In genomic region chr20:25041813-25042530, GRCh38 we compare ENCODE assay signal across 14 cellular contexts. TPM values are rescaled to one million over a fixed set of nuclear protein-coding genes. Genes with fewer than 3 reads are reported as not detected.
DNase-seq lines count a peak whose midpoint lies in the region; ATAC-seq and TF ChIP-seq lines count a peak whose summit lies in the region.
"Had no signal": no experiment of that assay in that cellular context is flagged by ENCODE, and none has a peak within 500 bp of the region (broad histone marks: within the 10 kb centered on the region; RNA-seq: fewer than 3 reads in every experiment).

No MANE protein-coding gene starts in this region.

- ATAC-seq in T-cell (replicated peaks in 1 of 4) (no peak), heart left ventricle (no peak), gastrocnemius medialis (no peak), sciatic nerve (no peak), HG03378 (IDR thresholded peaks at IDR 0.05; ENCODE audit: unreplicated experiment) (no peak), HG03095 (IDR thresholded peaks at IDR 0.05; ENCODE audit: unreplicated experiment) (no peak)

- H3K4me1 Mint-ChIP-seq in T-cell (peaks cover 48 to 67% (median 60%) of the 10 kb centered on the region in 3 donors), nephron progenitor cell (peaks cover 14% of the 10 kb centered on the region)

- CTCF ChIA-PET in T-cell (lab: Charles Lee) = interaction anchor here in 1 of 2 donors (0.6 to 0.7 kb wide), 2 partner anchors 1111 to 1601 kb away, joined by 3 to 4 read pairs; no protein-coding TSS in a partner anchor

- peak overlapping the region; percentile 72; the same call in 1 of the 2 replicates for H3K27ac ChIP-seq in C4-2B
- H3K27ac ChIP-seq in heart left ventricle = peak overlapping the region in 11 of 12 donors; percentile 83 to 96 (median 91)
- H3K27ac ChIP-seq in gastrocnemius medialis = peak overlapping the region; percentile 92 to 95 (median 95)
- H3K27ac ChIP-seq: SJCRH30 had no signal

- H3K4me3 Mint-ChIP-seq in T-cell (peak overlapping the region in 1 of 3 donors; percentile 75), nephron progenitor cell (no peak overlapping the region)

- in situ Hi-C loops in gastrocnemius medialis (cut with MboI; ENCODE audit: low sequenced_read_pairs in 4 of 4) = no loop called here

- H3K9me3 Mint-ChIP-seq in T-cell (no peaks in the 10 kb centered on the region), nephron progenitor cell (no peaks in the 10 kb centered on the region)

- DNase-seq in T-cell = no peak
- DNase-seq in heart left ventricle = peak in 2 of 5 donors; percentile 16 to 23
- DNase-seq in gastrocnemius medialis = no peak
- DNase-seq in nephron progenitor cell = no peak
- DNase-seq in sciatic nerve (ENCODE audit: low spot score) = no peak
- DNase-seq: activated naive CD4-positive, alpha-beta T cell; effector CD4-positive, alpha-beta T cell; mammary epithelial cell; NCI-H526 treated with DMSO at 0.1 percent for 48 hours; SJCRH30 had no signal

- H3K36me3 ChIP-seq in heart left ventricle (peaks cover 0 to 15% (median 8%) of the 10 kb centered on the region in 9 donors), gastrocnemius medialis (no peaks in the 10 kb centered on the region)
- H3K36me3 ChIP-seq: SJCRH30 had no signal

- H3K27me3 ChIP-seq in heart left ventricle (no peaks in the 10 kb centered on the region), gastrocnemius medialis (no peaks in the 10 kb centered on the region)

- no peaks in the 10 kb centered on the region for H3K27me3 Mint-ChIP-seq in T-cell
- peaks cover 32% of the 10 kb centered on the region for H3K27me3 Mint-ChIP-seq in nephron progenitor cell (ENCODE audit: low read depth, poor library complexity)

- no peaks in the 10 kb centered on the region for H3K9me3 ChIP-seq in heart left ventricle
- no peaks in the 10 kb centered on the region for H3K9me3 ChIP-seq in gastrocnemius medialis
- H3K9me3 ChIP-seq: SJCRH30 had no signal

- no peaks in the 10 kb centered on the region for H3K36me3 Mint-ChIP-seq in T-cell
- no peaks in the 10 kb centered on the region for H3K36me3 Mint-ChIP-seq in nephron progenitor cell (ENCODE audit: low read depth)

- TF ChIP-seq POLR2A in heart left ventricle (IDR thresholded peaks at IDR 0.05) (no peak), gastrocnemius medialis (IDR thresholded peaks at IDR 0.05) (no peak)

- H3K4me3 ChIP-seq in heart left ventricle (no peak overlapping the region), gastrocnemius medialis (no peak overlapping the region)
- H3K4me3 ChIP-seq: SJCRH30 had no signal

- H3K27ac Mint-ChIP-seq in T-cell (peak overlapping the region; percentile 93 to 96), nephron progenitor cell (no peak overlapping the region)

- peaks cover 24 to 99% (median 96%) of the 10 kb centered on the region in 12 donors for H3K4me1 ChIP-seq in heart left ventricle
- H3K4me1 ChIP-seq in gastrocnemius medialis = peaks cover 97 to 100% of the 10 kb centered on the region in 2 donors

- POLR2A ChIA-PET in T-cell (lab: Charles Lee) = interaction anchor here in 1 of 2 donors (0.7 kb wide), 1 partner anchor 67 kb away, joined by 7 read pairs; no protein-coding TSS in a partner anchor

- intact Hi-C loops in heart left ventricle (cut with DNase I) (loop anchor here in 1 of 10 donors (2.0 kb wide), 1 partner anchor 15 kb away; no protein-coding TSS in a partner anchor), gastrocnemius medialis (cut with DNase I; ENCODE audit: low total_unique reads) (loop anchor here (2.0 to 5.0 kb wide), 2 partner anchors 15 to 1895 kb away; no protein-coding TSS in a partner anchor), sciatic nerve (cut with DNase I) (no loop called here)

- TF ChIP-seq CTCF in C4-2B (conservative IDR thresholded peaks at IDR 0.05) (no peak), heart left ventricle (IDR thresholded peaks at IDR 0.05) (no peak), gastrocnemius medialis (IDR thresholded peaks at IDR 0.05 in 4 of 5, conservative IDR thresholded peaks at IDR 0.05 in 1 of 5) (no peak), nephron progenitor cell (IDR thresholded peaks at IDR 0.05) (no peak)

- 84 to 91% (median 85%) methylated on average over 15 to 21 of the region's 21 CpGs for WGBS in heart left ventricle, 4 donors

RNA-seq across cellular contexts. Expression of gene ACSS1, which starts 16.0 kb away (rescaled TPM):
- total RNA-seq in T-cell (10 to 100 TPM; 39.1 to 59.6 (median 57.7) TPM), heart left ventricle (100 to 1,000 TPM in 5 of 9 donors, 10 to 100 TPM in 4; 57.5 to 177 (median 104) TPM), gastrocnemius medialis (10 to 100 TPM; 11.4 to 84.6 (median 11.8) TPM), sciatic nerve (27.4 TPM)
- polyA plus RNA-seq in heart left ventricle = 10 to 100 TPM; 43.5 to 78.9 TPM

RNA-seq across cellular contexts. Expression of gene VSX1, which starts 40.0 kb away (rescaled TPM):
- total RNA-seq in T-cell = not detected
- under 1 TPM in 5 of 9 donors, not detected in 4; 0.22 to 0.96 (median 0.51) TPM for total RNA-seq in heart left ventricle
- under 1 TPM in 1 of 2 donors, not detected in 1; 0.19 TPM for polyA plus RNA-seq in heart left ventricle
- total RNA-seq in gastrocnemius medialis = 1 to 10 TPM in 1 of 4 donors, under 1 TPM in 1, not detected in 2; 0.20 to 3.0 TPM
- not detected for total RNA-seq in sciatic nerve
- total RNA-seq: glomerular endothelial cell, mammary epithelial cell had no signal
- polyA plus RNA-seq: mammary epithelial cell had no signal

RNA-seq across cellular contexts. Expression of gene APMAP, which starts 49.4 kb away (rescaled TPM):
- total RNA-seq in T-cell (10 to 100 TPM; 32.2 to 53.0 (median 49.8) TPM), heart left ventricle (10 to 100 TPM; 22.6 to 61.3 (median 31.9) TPM), gastrocnemius medialis (100 to 1,000 TPM in 1 of 4 donors, 10 to 100 TPM in 3; 24.2 to 108 (median 29.3) TPM), sciatic nerve (47.3 TPM)
- 10 to 100 TPM; 16.2 to 58.5 TPM for polyA plus RNA-seq in heart left ventricle
